26 cellular contexts compared by ENCODE assay signal in the genomic region with DNA sequence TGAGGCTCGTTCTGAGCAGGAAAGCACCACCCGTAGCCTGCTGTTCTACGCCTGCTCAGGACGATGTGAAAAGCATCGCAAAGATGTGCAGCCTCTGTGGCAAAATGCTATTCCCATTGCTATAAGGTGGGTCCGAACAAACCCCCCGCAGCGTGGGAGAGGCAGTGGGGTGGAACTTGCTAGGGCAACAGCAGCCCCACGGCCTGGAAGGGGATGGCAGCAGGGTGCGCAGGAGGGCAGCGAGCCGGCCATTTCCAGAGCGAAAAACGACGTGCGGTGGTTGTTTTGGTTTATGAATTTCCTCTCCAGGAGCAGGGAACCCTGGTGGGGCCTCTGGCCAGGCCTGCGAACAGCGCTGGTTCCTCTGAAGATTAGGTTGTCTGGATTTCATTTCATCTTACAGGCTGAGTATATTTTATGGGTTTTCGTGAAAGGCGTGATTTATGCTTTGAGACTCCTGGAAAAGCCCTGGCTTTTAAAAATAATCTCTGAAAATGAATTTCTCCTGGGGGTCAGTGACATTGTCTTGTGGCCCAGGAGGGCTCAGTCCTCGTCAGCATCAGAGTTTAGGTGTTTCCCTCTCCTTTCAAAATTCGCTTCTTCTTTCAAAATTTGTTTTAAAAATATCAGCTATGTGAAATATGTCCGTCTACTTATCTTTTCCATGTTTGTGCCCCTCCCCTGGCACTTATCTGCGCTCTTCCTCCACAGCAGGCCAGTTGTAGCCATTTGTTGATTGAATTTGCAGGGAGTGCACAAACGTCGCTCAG. TPM values are rescaled to one million over a fixed set of nuclear protein-coding genes. Genes with fewer than 3 reads are reported as not detected.
DNase-seq lines count a peak whose midpoint lies in the region; ATAC-seq, FAIRE-seq and TF ChIP-seq lines count a peak whose summit lies in the region.
"Had no signal": no experiment of that assay in that cellular context is flagged by ENCODE, and none has a peak within 500 bp of the region (broad histone marks: within the 10 kb centered on the region; RNA-seq: fewer than 3 reads in every experiment).

No MANE protein-coding gene starts in this region.

- H3K36me3 ChIP-seq in HEK293 (ENCODE audit: control insufficient read depth in 2 of 2, insufficient read depth in 1 of 2, low read length in 2 of 2): no peaks in the 10 kb centered on the region
- H3K36me3 ChIP-seq in K562 (ENCODE audit: control insufficient read depth, insufficient read depth, low read length): no peaks in the 10 kb centered on the region
- H3K36me3 ChIP-seq in mucosa of descending colon (ENCODE audit: low read depth): no peaks in the 10 kb centered on the region
- H3K36me3 ChIP-seq in tibial artery: no peaks in the 10 kb centered on the region
- H3K36me3 ChIP-seq: cardiac muscle cell, gastroesophageal sphincter, neutrophil, prostate gland, upper lobe of right lung had no signal

- H3K27me3 ChIP-seq in K562 (ENCODE audit: control insufficient read depth in 2 of 2, insufficient read depth in 2 of 2, low read length in 2 of 2) (peaks cover 43 to 73% of the 10 kb centered on the region in 2 experiments), tibial artery (peaks cover 0 to 15% of the 10 kb centered on the region in 2 donors)
- H3K27me3 ChIP-seq: cardiac muscle cell, upper lobe of right lung had no signal

- H3K27me3 Mint-ChIP-seq in activated CD8-positive, alpha-beta memory T cell treated with anti-CD3 and anti-CD28 coated beads, Interleukin-2, amount 10 ng/mL, durations not matched to agents 7 days and 5 days: peaks cover 2% of the 10 kb centered on the region
- H3K27me3 Mint-ChIP-seq: activated T-helper 17 cell treated with anti-CD3 and anti-CD28 coated beads, Interleukin-2, amount 50 U/mL, for 72 hours had no signal

- TF ChIP-seq CTCF in HEK293 (tag by site-specific recombination; IDR thresholded peaks at IDR 0.05) (no peak), K562 (IDR thresholded peaks at IDR 0.05 in 2 of 3, conservative IDR thresholded peaks at IDR 0.05 in 1 of 3; ENCODE audit: insufficient read depth in 2 of 3, low read depth in 1 of 3, low read length in 3 of 3) (no peak), mucosa of descending colon (IDR thresholded peaks at IDR 0.05) (no peak), tibial artery (IDR thresholded peaks at IDR 0.05) (no peak)

- H3K4me1 ChIP-seq in HEK293 (ENCODE audit: control insufficient read depth, insufficient read depth, low read length) (no peaks in the 10 kb centered on the region), K562 (replicated peaks in 1 of 2; ENCODE audit: control insufficient read depth in 2 of 2, insufficient read depth in 2 of 2, low read length in 2 of 2) (peaks cover 0 to 4% of the 10 kb centered on the region in 2 experiments; a peak in 2 of 5 replicates), mucosa of descending colon (ENCODE audit: low read depth) (no peaks in the 10 kb centered on the region), tibial artery (no peaks in the 10 kb centered on the region)
- H3K4me1 ChIP-seq: gastroesophageal sphincter, prostate gland, upper lobe of right lung had no signal

- intact Hi-C loops in K562 (cut with micrococcal nuclease) (no loop called here), mucosa of descending colon (cut with DNase I, micrococcal nuclease) (no loop called here), tibial artery (cut with DNase I; ENCODE audit: low total_unique reads) (no loop called here)

- H3K4me3 Mint-ChIP-seq in activated CD8-positive, alpha-beta memory T cell treated with anti-CD3 and anti-CD28 coated beads, Interleukin-2, amount 10 ng/mL, durations not matched to agents 7 days and 5 days: no peak overlapping the region
- H3K4me3 Mint-ChIP-seq: activated T-helper 17 cell treated with anti-CD3 and anti-CD28 coated beads, Interleukin-2, amount 50 U/mL, for 72 hours; effector memory CD8-positive, alpha-beta T cell had no signal

- no peaks in the 10 kb centered on the region for H3K36me3 Mint-ChIP-seq in activated CD8-positive, alpha-beta memory T cell treated with anti-CD3 and anti-CD28 coated beads, Interleukin-2, amount 10 ng/mL, durations not matched to agents 7 days and 5 days

- 0 out of 2 replicates have a peak overlapping the region, but pooled peaks have one; percentile 27 for H2AFZ ChIP-seq in K562 (ENCODE audit: low read depth, low read length)

- peaks cover 3% of the 10 kb centered on the region for H3K9me3 Mint-ChIP-seq in activated CD8-positive, alpha-beta memory T cell treated with anti-CD3 and anti-CD28 coated beads, Interleukin-2, amount 10 ng/mL, durations not matched to agents 7 days and 5 days (ENCODE audit: low read depth)
- H3K9me3 Mint-ChIP-seq: activated T-helper 17 cell treated with anti-CD3 and anti-CD28 coated beads, Interleukin-2, amount 50 U/mL, for 72 hours had no signal

- TF ChIP-seq POLR2A in K562 (conservative IDR thresholded peaks at IDR 0.05): no peak

- no peak overlapping the region for H3K4me3 ChIP-seq in HEK293 (ENCODE audit: low read depth, low read length)
- H3K4me3 ChIP-seq in K562: no peak overlapping the region
- no peak overlapping the region for H3K4me3 ChIP-seq in mucosa of descending colon
- H3K4me3 ChIP-seq in tibial artery: no peak overlapping the region
- H3K4me3 ChIP-seq: cardiac muscle cell, coronary artery, gastroesophageal sphincter, prostate gland, upper lobe of right lung had no signal

- WGBS in K562 (ENCODE audit: insufficient coverage, low coverage, missing lambda C conversion rate): 1% methylated on average over 26 of the region's 26 CpGs

- peak; percentile 59 for ATAC-seq in K562
- ATAC-seq in mucosa of descending colon: peak; percentile 46
- ATAC-seq in activated CD8-positive, alpha-beta memory T cell treated with anti-CD3 and anti-CD28 coated beads, Interleukin-2, amount 10 ng/mL, durations not matched to agents 7 days and 5 days: no peak
- ATAC-seq: activated naive CD4-positive, alpha-beta T cell treated with anti-CD3 and anti-CD28 coated beads, Interleukin-2, amount 50 U/mL, for 72 hours; activated T-helper 17 cell treated with anti-CD3 and anti-CD28 coated beads, Interleukin-2, amount 50 U/mL, for 72 hours; effector memory CD8-positive, alpha-beta T cell; gastroesophageal sphincter; upper lobe of right lung had no signal

- no peaks in the 10 kb centered on the region for H3K9me3 ChIP-seq in HEK293 (ENCODE audit: control insufficient read depth, insufficient read depth, low read depth, low read length)
- 0 out of 2 replicates have a peak, but pooled peaks cover 2% of the 10 kb centered on the region for H3K9me3 ChIP-seq in K562 (replicated peaks; ENCODE audit: control insufficient read depth, insufficient read depth, low read depth, low read length)
- peaks cover 5% of the 10 kb centered on the region for H3K9me3 ChIP-seq in mucosa of descending colon
- H3K9me3 ChIP-seq in tibial artery: peaks cover 0 to 7% (median 5%) of the 10 kb centered on the region in 3 donors
- H3K9me3 ChIP-seq: neutrophil, prostate gland, upper lobe of right lung had no signal

- BruUV-seq in K562 (replicated peaks; lab: Mats Ljungman, UMichigan): no TSS peak

- no peak for TF ChIP-seq EP300 in K562 (IDR thresholded peaks at IDR 0.05; ENCODE audit: low read length)

- H3K4me2 ChIP-seq in K562 (ENCODE audit: insufficient read depth, low read length): no peak overlapping the region

- H4K20me1 ChIP-seq in K562 (replicated peaks; ENCODE audit: control insufficient read depth, insufficient read depth, low read length): no peaks in the 10 kb centered on the region

- no peak for TF ChIP-seq RAD21 in K562 (CRISPR knock-in tag; conservative IDR thresholded peaks at IDR 0.05 in 1 of 2, IDR thresholded peaks at IDR 0.05 in 1 of 2)

- in situ Hi-C loops in K562 (cut with MboI): no loop called here

- H3K79me2 ChIP-seq in K562 (ENCODE audit: control insufficient read depth, insufficient read depth, low read length): no peaks in the 10 kb centered on the region

- POLR2A ChIA-PET in HEK293 (lab: Yijun Ruan, JAX) (no interaction called here), K562 (lab: Yijun Ruan, JAX) (no interaction called here)

- H3K9me1 ChIP-seq in K562 (ENCODE audit: control insufficient read depth, insufficient read depth, low read length): no peaks in the 10 kb centered on the region

- DNase-seq in AG20443 (ENCODE audit: low spot score) (peak; percentile 45), K562 (ENCODE audit: extremely low read depth in 1 of 4, low spot score in 3 of 4) (no peak), mucosa of descending colon (no peak), OCI-M2 (lab: John Stamatoyannopoulos, UW; ENCODE audit: unreplicated experiment) (no peak), tibial artery (no peak), NCI-H446 treated with DMSO at 0.1 percent for 48 hours (lab: John Stamatoyannopoulos, UW) (no peak)
- DNase-seq in activated CD8-positive, alpha-beta memory T cell treated with anti-CD3 and anti-CD28 coated beads, Interleukin-2, amount 10 ng/mL, durations not matched to agents 7 days and 5 days: no peak
- DNase-seq: aorta; Calu3; effector memory CD8-positive, alpha-beta T cell; EL; KBM-7; NCI-H1694; NCI-H82; stimulated activated CD4-positive, alpha-beta T cell treated with anti-CD3 and anti-CD28 coated beads, Interleukin-1b, Interleukin-23, amount 100 ng/mL, for 48 hours; upper lobe of right lung had no signal

- no peak for FAIRE-seq in K562 (lab: Jason Lieb, UNC)
- FAIRE-seq: islet of Langerhans had no signal

- no peak overlapping the region for H3K27ac ChIP-seq in HEK293 (ENCODE audit: extremely low read depth, low read depth, low read length)
- H3K27ac ChIP-seq in K562 (ENCODE audit: extremely low read depth, low read depth, low read length): no peak overlapping the region
- no peak overlapping the region for H3K27ac ChIP-seq in tibial artery
- H3K27ac ChIP-seq: C4-2B, cardiac muscle cell, coronary artery, gastroesophageal sphincter, neutrophil, prostate gland, upper lobe of right lung had no signal

- H3K9ac ChIP-seq in K562 (ENCODE audit: insufficient read depth in 1 of 2, low read depth in 2 of 2, low read length in 2 of 2): peak overlapping the region in 1 of 2 experiments; percentile 73; a peak in 1 of 4 replicates

- H3K27ac Mint-ChIP-seq in activated CD8-positive, alpha-beta memory T cell treated with anti-CD3 and anti-CD28 coated beads, Interleukin-2, amount 10 ng/mL, durations not matched to agents 7 days and 5 days: no peak overlapping the region
- H3K27ac Mint-ChIP-seq: activated naive CD4-positive, alpha-beta T cell treated with anti-CD3 and anti-CD28 coated beads, Interleukin-2, amount 50 U/mL, for 72 hours; activated T-helper 17 cell treated with anti-CD3 and anti-CD28 coated beads, Interleukin-2, amount 50 U/mL, for 72 hours; effector memory CD8-positive, alpha-beta T cell had no signal

- CTCF ChIA-PET in HEK293 (lab: Yijun Ruan, JAX): interaction anchor here (0.6 kb wide), 1 partner anchor 125 kb away, joined by 3 read pairs; no protein-coding TSS in a partner anchor
- CTCF ChIA-PET in K562 (lab: Yijun Ruan, JAX; ENCODE audit: low intra/inter-chr PET ratio): interaction anchor here (0.6 kb wide), 1 partner anchor 142 kb away, joined by 3 read pairs; no protein-coding TSS in a partner anchor
- CTCF ChIA-PET in activated CD8-positive, alpha-beta memory T cell treated with anti-CD3 and anti-CD28 coated beads, Interleukin-2, amount 10 ng/mL, durations not matched to agents 7 days and 5 days (lab: Charles Lee): no interaction called here

- H3K4me1 Mint-ChIP-seq in activated CD8-positive, alpha-beta memory T cell treated with anti-CD3 and anti-CD28 coated beads, Interleukin-2, amount 10 ng/mL, durations not matched to agents 7 days and 5 days: peaks cover 3% of the 10 kb centered on the region
- H3K4me1 Mint-ChIP-seq: activated T-helper 17 cell treated with anti-CD3 and anti-CD28 coated beads, Interleukin-2, amount 50 U/mL, for 72 hours had no signal

RNA-seq across cellular contexts. Expression of a gene that starts 42.3 kb away (rescaled TPM):
- total RNA-seq in K562 (2011; cell fraction: chromatin; rRNA removed; ENCODE audit: low replicate concordance): 288 and 606 TPM in 2 replicates
- total RNA-seq in K562 (2011; cell fraction: nucleolus; rRNA removed): 128 and 147 TPM in 2 replicates
- 296 and 333 TPM in 2 replicates for total RNA-seq in K562 (2011; cell fraction: nucleoplasm; rRNA removed)
- total RNA-seq in K562 (2014; rRNA removed) (75.4 and 80.9 TPM in 2 replicates), K562 (2014; rRNA removed; fragmentation: Illumina TruSeq; extraction: Trizol) (91.7 and 99.0 TPM in 2 replicates), K562 (2015; rRNA removed; fragmentation: Illumina TruSeq; extraction: Trizol) (75.4 and 84.7 TPM in 2 replicates), K562 (2021) (76.0 and 76.4 TPM in 2 replicates), mucosa of descending colon (10 to 100 TPM; 58.1 to 68.0 (median 66.7) TPM)
- polyA plus RNA-seq in K562 (2011; rRNA removed) (45.4 and 81.4 TPM in 2 replicates), K562 (2014; fragmentation: Illumina TruSeq; extraction: Trizol) (59.8 and 66.9 TPM in 2 replicates), K562 (2014; fragmentation: Nextera tagmentation; extraction: Ambion mirVana) (10 to 100 TPM in 1 of 2 experiments, 1 to 10 TPM in 1; 9.6 to 15.3 TPM), K562 (2014; rRNA removed) (58.0 and 61.9 TPM in 2 replicates)
- 39.7 and 40.3 TPM in 2 replicates for polyA plus RNA-seq in K562 (2011; cell fraction: cytosol; rRNA removed)
- polyA plus RNA-seq in K562 (2011; cell fraction: nucleus; rRNA removed): 38.6 and 55.2 TPM in 2 replicates
- polyA plus RNA-seq in K562 (2012): 38.5 and 40.4 TPM in 2 replicates
- 123 and 152 TPM in 2 replicates for polyA minus RNA-seq in K562 (2011; rRNA and poly(A)+ RNA removed)
- polyA minus RNA-seq in K562 (2011; cell fraction: cytosol; rRNA and poly(A)+ RNA removed): 44.5 and 80.8 TPM in 2 replicates
- 96.0 and 102 TPM in 2 replicates for polyA minus RNA-seq in K562 (2011; cell fraction: nucleus; rRNA and poly(A)+ RNA removed)
- total RNA-seq in activated CD8-positive, alpha-beta memory T cell treated with anti-CD3 and anti-CD28 coated beads, Interleukin-2, amount 10 ng/mL, durations not matched to agents 7 days and 5 days: 10 to 100 TPM; 54.8 to 62.1 TPM
